ENCODE assay signal across 11 cellular contexts in genomic region chr4:88012652-88013051, GRCh38. TPM values are rescaled to one million over a fixed set of nuclear protein-coding genes. Genes with fewer than 3 reads are reported as not detected.
DNase-seq lines count a peak whose midpoint lies in the region; ATAC-seq and TF ChIP-seq lines count a peak whose summit lies in the region.
"Had no signal": no experiment of that assay in that cellular context is flagged by ENCODE, and none has a peak within 500 bp of the region (broad histone marks: within the 10 kb centered on the region; RNA-seq: fewer than 3 reads in every experiment).

No MANE protein-coding gene starts in this region.

- H3K27ac ChIP-seq in OCI-LY3 (ENCODE audit: low read length) (no peak overlapping the region), vagina (no peak overlapping the region)
- H3K27ac ChIP-seq: heart right ventricle, parathyroid adenoma had no signal

- H3K27ac Mint-ChIP-seq in stimulated activated naive B cell treated with anti-CD40 and anti-IgM and Interleukin-4, amounts not matched to agents 10 μg/mL and 1 μg/mL and 100 μg/mL, for 72 hours = peak overlapping the region; percentile 77

- intact Hi-C loops in vagina (cut with DNase I) = no loop called here

- H4K20me1 ChIP-seq in OCI-LY3 (ENCODE audit: insufficient read depth, low read length) = peaks cover 28% of the 10 kb centered on the region

- peak overlapping the region; percentile 54 for H3K4me2 ChIP-seq in OCI-LY3 (ENCODE audit: low read length)

- no peak overlapping the region for H2AFZ ChIP-seq in OCI-LY3 (ENCODE audit: low read depth, low read length)
- H2AFZ ChIP-seq: parathyroid adenoma had no signal

- H3K9me3 ChIP-seq in OCI-LY3 (ENCODE audit: insufficient read depth, low read length) = no peaks in the 10 kb centered on the region
- H3K9me3 ChIP-seq in vagina = no peaks in the 10 kb centered on the region
- H3K9me3 ChIP-seq: heart right ventricle had no signal

- H3K4me1 ChIP-seq in OCI-LY3 (ENCODE audit: low read length) = peaks cover 41% of the 10 kb centered on the region
- H3K4me1 ChIP-seq in vagina = peaks cover 72% of the 10 kb centered on the region

- DNase-seq in stimulated activated naive B cell treated with anti-CD40 and anti-IgM and Interleukin-4, amounts not matched to agents 10 μg/mL and 1 μg/mL and 100 μg/mL, for 72 hours = no peak
- DNase-seq in vagina (ENCODE audit: extremely low spot score in 2 of 2) (no peak), activated gamma-delta T cell treated with Interleukin-2 at 50 U/mL for 16 hours (no peak), T-helper 2 cell (no peak)
- DNase-seq: heart right ventricle; stimulated activated naive CD8-positive, alpha-beta T cell treated with anti-CD3 and anti-CD28 coated beads, Interleukin-15, Interleukin-2, amounts not matched to agents 100 U/mL and 50 U/mL, for 24 hours had no signal

- H3K27me3 Mint-ChIP-seq in stimulated activated naive B cell treated with anti-CD40 and anti-IgM and Interleukin-4, amounts not matched to agents 10 μg/mL and 1 μg/mL and 100 μg/mL, for 72 hours = peaks cover 0 to 9% of the 10 kb centered on the region in 2 donors

- H3K9me3 Mint-ChIP-seq in stimulated activated naive B cell treated with anti-CD40 and anti-IgM and Interleukin-4, amounts not matched to agents 10 μg/mL and 1 μg/mL and 100 μg/mL, for 72 hours = no peaks in the 10 kb centered on the region

- peak overlapping the region; percentile 68 to 73 for H3K4me3 Mint-ChIP-seq in stimulated activated naive B cell treated with anti-CD40 and anti-IgM and Interleukin-4, amounts not matched to agents 10 μg/mL and 1 μg/mL and 100 μg/mL, for 72 hours

- H3K4me3 ChIP-seq in OCI-LY3 (ENCODE audit: low read length) = peak overlapping the region; percentile 8; the same call in 1 of the 2 replicates
- H3K4me3 ChIP-seq in vagina = no peak overlapping the region
- H3K4me3 ChIP-seq: heart right ventricle had no signal

- H3K9ac ChIP-seq in OCI-LY3 (ENCODE audit: low read length) = no peak overlapping the region
- H3K9ac ChIP-seq: parathyroid adenoma had no signal

- no peak for TF ChIP-seq CTCF in OCI-LY3 (IDR thresholded peaks at IDR 0.05; ENCODE audit: low read depth, low read length)
- no peak for TF ChIP-seq CTCF in vagina (IDR thresholded peaks at IDR 0.05)

- peak; percentile 46 for ATAC-seq in GM19351 (IDR thresholded peaks at IDR 0.05; ENCODE audit: unreplicated experiment)
- ATAC-seq in HG03025 (IDR thresholded peaks at IDR 0.05; ENCODE audit: low FRiP score, unreplicated experiment) = peak; percentile 53
- ATAC-seq in stimulated activated naive B cell treated with anti-CD40 and anti-IgM and Interleukin-4, amounts not matched to agents 10 μg/mL and 1 μg/mL and 100 μg/mL, for 72 hours (replicated peaks) = peak; percentile 80 to 83
- ATAC-seq in GM19455 (IDR thresholded peaks at IDR 0.05; ENCODE audit: unreplicated experiment) = no peak
- ATAC-seq: heart right ventricle; stimulated activated naive CD8-positive, alpha-beta T cell treated with anti-CD3 and anti-CD28 coated beads, Interleukin-15, Interleukin-2, amounts not matched to agents 100 U/mL and 50 U/mL, for 24 hours had no signal

- H3K79me2 ChIP-seq in OCI-LY3 (ENCODE audit: low read length) = peaks cover 64% of the 10 kb centered on the region

- no peak for TF ChIP-seq POLR2A in vagina (IDR thresholded peaks at IDR 0.05)

- H3K36me3 Mint-ChIP-seq in stimulated activated naive B cell treated with anti-CD40 and anti-IgM and Interleukin-4, amounts not matched to agents 10 μg/mL and 1 μg/mL and 100 μg/mL, for 72 hours = peaks cover 10 to 13% of the 10 kb centered on the region in 2 donors

- H3K27me3 ChIP-seq in OCI-LY3 (ENCODE audit: low read depth, low read length) (no peaks in the 10 kb centered on the region), vagina (no peaks in the 10 kb centered on the region)
- H3K27me3 ChIP-seq: heart right ventricle had no signal

- H3K4me1 Mint-ChIP-seq in stimulated activated naive B cell treated with anti-CD40 and anti-IgM and Interleukin-4, amounts not matched to agents 10 μg/mL and 1 μg/mL and 100 μg/mL, for 72 hours = peaks cover 32 to 69% of the 10 kb centered on the region in 2 donors

- H3K36me3 ChIP-seq in OCI-LY3 (replicated peaks; ENCODE audit: low read depth, low read length) (no peaks in the 10 kb centered on the region), vagina (no peaks in the 10 kb centered on the region)
- H3K36me3 ChIP-seq: heart right ventricle had no signal

RNA-seq across cellular contexts. Expression of gene PKD2, which starts 5.2 kb away (rescaled TPM):
- total RNA-seq in vagina = 33.1 TPM

RNA-seq across cellular contexts. Expression of gene SPP1, which starts 37.1 kb away (rescaled TPM):
- total RNA-seq in vagina = 11.8 TPM
